ENCODE assay signal across 14 cellular contexts in the genomic region with DNA sequence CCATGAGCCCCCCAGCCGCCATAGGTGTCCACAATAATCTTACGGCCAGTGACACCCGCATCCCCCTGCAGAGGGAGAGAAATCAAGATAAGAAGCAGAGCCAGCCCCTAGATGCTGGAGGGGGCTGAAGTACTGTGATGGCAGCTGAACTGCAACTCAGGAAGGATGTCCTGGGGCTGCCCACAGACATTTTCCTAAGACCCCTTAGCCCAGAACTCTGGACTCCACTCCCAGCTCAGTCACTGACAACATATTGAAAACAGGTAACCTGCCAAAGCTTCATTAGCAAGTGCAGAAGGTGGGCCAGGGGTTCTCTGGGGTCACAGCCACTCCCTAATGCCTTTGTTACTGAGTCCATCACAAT. TPM values are rescaled to one million over a fixed set of nuclear protein-coding genes. Genes with fewer than 3 reads are reported as not detected.
DNase-seq lines count a peak whose midpoint lies in the region; TF ChIP-seq lines count a peak whose summit lies in the region.
"Had no signal": no experiment of that assay in that cellular context is flagged by ENCODE, and none has a peak within 500 bp of the region (broad histone marks: within the 10 kb centered on the region; RNA-seq: fewer than 3 reads in every experiment).

No MANE protein-coding gene starts in this region.

- H3K4me1 ChIP-seq in colonic mucosa = no peaks in the 10 kb centered on the region
- H3K4me1 ChIP-seq in endodermal cell (ENCODE audit: control insufficient read depth, insufficient read depth, low read length) = peaks cover 5% of the 10 kb centered on the region
- H3K4me1 ChIP-seq in vagina = no peaks in the 10 kb centered on the region
- H3K4me1 ChIP-seq: BE2C, HAP-1 had no signal

- H3K27me3 Mint-ChIP-seq in endodermal cell (ENCODE audit: insufficient read depth) = no peaks in the 10 kb centered on the region

- 88 to 90% methylated on average over 2 to 3 of the region's 3 CpGs for WGBS in endodermal cell (ENCODE audit: insufficient coverage in 1 of 2, insufficient read length in 1 of 2), 2 experiments

- H3K9me3 Mint-ChIP-seq in endodermal cell = no peaks in the 10 kb centered on the region
- H3K9me3 Mint-ChIP-seq: CD8-positive, alpha-beta memory T cell had no signal

- H3K4me3 ChIP-seq in colonic mucosa = no peak overlapping the region
- no peak overlapping the region for H3K4me3 ChIP-seq in endodermal cell (ENCODE audit: low read length)
- no peak overlapping the region for H3K4me3 ChIP-seq in vagina
- H3K4me3 ChIP-seq: GM23248, HAP-1 had no signal

- no peaks in the 10 kb centered on the region for H3K36me3 Mint-ChIP-seq in endodermal cell (ENCODE audit: low read depth)
- H3K36me3 Mint-ChIP-seq: CD4-positive, CD25-positive, alpha-beta regulatory T cell; CD8-positive, alpha-beta memory T cell had no signal

- H3K36me3 ChIP-seq in colonic mucosa = no peaks in the 10 kb centered on the region
- H3K36me3 ChIP-seq in endodermal cell (ENCODE audit: control insufficient read depth, insufficient read depth, low read length) = no peaks in the 10 kb centered on the region
- no peaks in the 10 kb centered on the region for H3K36me3 ChIP-seq in vagina
- H3K36me3 ChIP-seq: BE2C, HAP-1 had no signal

- no peak for TF ChIP-seq POLR2A in vagina (IDR thresholded peaks at IDR 0.05)

- no peak for TF ChIP-seq CTCF in colonic mucosa (IDR thresholded peaks at IDR 0.05)
- TF ChIP-seq CTCF in endodermal cell (conservative IDR thresholded peaks at IDR 0.05) = no peak
- TF ChIP-seq CTCF in vagina (IDR thresholded peaks at IDR 0.05) = no peak

- no peak overlapping the region for H3K9ac ChIP-seq in colonic mucosa (ENCODE audit: low read depth in 2 of 2, low read length in 2 of 2)
- no peak overlapping the region for H3K9ac ChIP-seq in endodermal cell (ENCODE audit: extremely low read depth, low read length, poor library complexity, severe bottlenecking)
- H3K9ac ChIP-seq: GM23248 had no signal

- H3K27ac ChIP-seq in colonic mucosa (no peak overlapping the region), endodermal cell (ENCODE audit: low read depth, low read length) (no peak overlapping the region), vagina (no peak overlapping the region)
- H3K27ac ChIP-seq: GM23248 had no signal

- H3K4me3 Mint-ChIP-seq in endodermal cell = no peak overlapping the region
- H3K4me3 Mint-ChIP-seq: CD4-positive, CD25-positive, alpha-beta regulatory T cell; CD8-positive, alpha-beta memory T cell had no signal

- DNase-seq in colonic mucosa = peak; percentile 2
- peak; percentile 34 for DNase-seq in endodermal cell
- peak; percentile 55 for DNase-seq in mesenteric fat pad (ENCODE audit: low spot score)
- DNase-seq in vagina (ENCODE audit: extremely low spot score in 2 of 2) = peak; percentile 49 to 64
- DNase-seq in NCI-H1436 (lab: John Stamatoyannopoulos, UW) = no peak
- no peak for DNase-seq in NCI-H1930 (lab: John Stamatoyannopoulos, UW)
- DNase-seq: ACHN; BE2C; C1 segment of cervical spinal cord; CD4-positive, CD25-positive, alpha-beta regulatory T cell; CD8-positive, alpha-beta memory T cell; COR-L47; GM23248 had no signal

- H3K27me3 ChIP-seq in colonic mucosa (no peaks in the 10 kb centered on the region), endodermal cell (ENCODE audit: control insufficient read depth, insufficient read depth, low read length, poor library complexity, severe bottlenecking) (no peaks in the 10 kb centered on the region), vagina (no peaks in the 10 kb centered on the region)
- H3K27me3 ChIP-seq: BE2C had no signal

- H3K4me1 Mint-ChIP-seq in endodermal cell = peaks cover 5% of the 10 kb centered on the region
- H3K4me1 Mint-ChIP-seq: CD4-positive, CD25-positive, alpha-beta regulatory T cell; CD8-positive, alpha-beta memory T cell had no signal

- H3K9me3 ChIP-seq in colonic mucosa = no peaks in the 10 kb centered on the region
- H3K9me3 ChIP-seq in endodermal cell (ENCODE audit: control insufficient read depth, low read length) = no peaks in the 10 kb centered on the region
- no peaks in the 10 kb centered on the region for H3K9me3 ChIP-seq in vagina
- H3K9me3 ChIP-seq: BE2C, HAP-1 had no signal

- intact Hi-C loops in colonic mucosa (cut with DNase I) (no loop called here), vagina (cut with DNase I) (no loop called here)

- no peak overlapping the region for H3K27ac Mint-ChIP-seq in endodermal cell
- H3K27ac Mint-ChIP-seq: CD4-positive, CD25-positive, alpha-beta regulatory T cell; CD8-positive, alpha-beta memory T cell had no signal

RNA-seq across cellular contexts. Expression of a gene that starts 14.3 kb away (rescaled TPM):
- total RNA-seq in colonic mucosa = 1 to 10 TPM; 1.4 to 1.8 TPM
- under 1 TPM; 0.53 to 0.58 TPM for total RNA-seq in endodermal cell
- polyA plus RNA-seq in endodermal cell (2013, experiment 1 of 2) = 0.07 TPM
- 0.08 TPM for polyA plus RNA-seq in endodermal cell (2013, experiment 2 of 2)
- 0.13 TPM for total RNA-seq in mesenteric fat pad
- total RNA-seq in vagina = not detected
- total RNA-seq: CD4-positive, CD25-positive, alpha-beta regulatory T cell; CD8-positive, alpha-beta memory T cell; GM23248 had no signal
- polyA plus RNA-seq: CD4-positive, CD25-positive, alpha-beta regulatory T cell; CD8-positive, alpha-beta memory T cell; GM23248 had no signal

Comparison
In these comparisons a context has a peak if more than half of its experiments do, and no peak if none do; other contexts are left out.
1. DNase-seq: peak in colonic mucosa (single experiment), endodermal cell (single experiment), mesenteric fat pad (single experiment) and vagina (2 of 2); none in NCI-H1436 (single experiment) and NCI-H1930 (0 of 2).